11 cellular contexts compared by ENCODE assay signal in the genomic region with DNA sequence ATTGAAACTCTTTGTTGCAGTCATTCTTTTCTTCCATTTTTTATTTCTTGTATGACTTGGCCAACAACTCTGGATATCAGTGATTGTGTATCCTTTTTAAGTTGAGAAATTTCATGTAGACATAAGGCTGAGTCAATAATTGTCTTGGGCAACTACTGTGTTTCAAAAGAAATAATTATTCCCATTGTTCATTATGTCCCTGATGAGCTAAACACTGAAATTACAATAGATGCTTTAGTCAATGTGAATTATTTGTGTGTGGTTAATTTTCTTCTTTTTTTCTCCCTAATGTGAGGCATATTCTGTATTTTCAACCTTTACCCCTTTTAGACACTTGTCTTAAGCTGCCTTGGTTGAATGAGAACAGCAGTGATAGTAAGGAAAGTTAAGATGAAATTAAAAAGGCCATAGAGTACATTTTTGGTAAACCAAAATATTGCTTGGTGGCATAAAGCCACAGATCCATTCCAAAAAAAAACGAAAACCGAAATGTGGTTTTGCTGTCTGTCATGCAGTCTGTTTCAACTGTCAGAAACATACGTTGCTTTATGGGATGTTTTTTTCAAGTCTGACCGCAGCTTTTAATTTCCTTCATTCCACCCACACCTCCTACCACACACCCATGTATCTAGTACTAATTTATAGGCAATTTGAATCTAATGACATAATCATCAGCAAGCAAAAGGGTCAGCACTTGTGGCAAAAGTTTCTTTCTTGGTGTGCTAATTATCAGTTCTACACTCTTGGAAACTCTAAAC. TPM values are rescaled to one million over a fixed set of nuclear protein-coding genes. Genes with fewer than 3 reads are reported as not detected.
A peak's percentile ranks its signal among the peaks of the same experiment; 100 is the strongest.
DNase-seq lines count a peak whose midpoint lies in the region; ATAC-seq, FAIRE-seq and TF ChIP-seq lines count a peak whose summit lies in the region.
"Had no signal": no experiment of that assay in that cellular context is flagged by ENCODE, and none has a peak within 500 bp of the region (broad histone marks: within the 10 kb centered on the region; RNA-seq: fewer than 3 reads in every experiment).

No MANE protein-coding gene starts in this region.

- no peaks in the 10 kb centered on the region for H3K9me3 Mint-ChIP-seq in activated naive CD8-positive, alpha-beta T cell treated with anti-CD3 and anti-CD28 coated beads, Interleukin-2, amount 10 ng/mL, durations not matched to agents 7 days and 5 days
- no peaks in the 10 kb centered on the region for H3K9me3 Mint-ChIP-seq in stimulated activated naive CD8-positive, alpha-beta T cell treated with anti-CD3 and anti-CD28 coated beads, Interleukin-15, Interleukin-2, amounts not matched to agents 100 ng/mL and 50 ng/mL, for 24 hours

- peaks cover 62% of the 10 kb centered on the region for H3K36me3 Mint-ChIP-seq in activated naive CD8-positive, alpha-beta T cell treated with anti-CD3 and anti-CD28 coated beads, Interleukin-2, amount 10 ng/mL, durations not matched to agents 7 days and 5 days
- H3K36me3 Mint-ChIP-seq in stimulated activated naive CD8-positive, alpha-beta T cell treated with anti-CD3 and anti-CD28 coated beads, Interleukin-15, Interleukin-2, amounts not matched to agents 100 ng/mL and 50 ng/mL, for 24 hours (ENCODE audit: low read depth), result peaks cover 32% of the 10 kb centered on the region

- no peak overlapping the region for H3K4me3 ChIP-seq in Jurkat, Clone E6-1 (ENCODE audit: low read length)
- H3K4me3 ChIP-seq: PC-9, tibial nerve had no signal

- H3K4me3 Mint-ChIP-seq in activated naive CD8-positive, alpha-beta T cell treated with anti-CD3 and anti-CD28 coated beads, Interleukin-2, amount 10 ng/mL, durations not matched to agents 7 days and 5 days, result peak overlapping the region; percentile 65
- H3K4me3 Mint-ChIP-seq in stimulated activated naive CD8-positive, alpha-beta T cell treated with anti-CD3 and anti-CD28 coated beads, Interleukin-15, Interleukin-2, amounts not matched to agents 100 ng/mL and 50 ng/mL, for 24 hours, result peak overlapping the region; percentile 64

- TF ChIP-seq CTCF in D721Med (IDR thresholded peaks at IDR 0.05; ENCODE audit: insufficient read depth, missing control alignments), result no peak

- H3K27ac Mint-ChIP-seq in activated naive CD8-positive, alpha-beta T cell treated with anti-CD3 and anti-CD28 coated beads, Interleukin-2, amount 10 ng/mL, durations not matched to agents 7 days and 5 days, result no peak overlapping the region
- H3K27ac Mint-ChIP-seq in stimulated activated naive CD8-positive, alpha-beta T cell treated with anti-CD3 and anti-CD28 coated beads, Interleukin-15, Interleukin-2, amounts not matched to agents 100 ng/mL and 50 ng/mL, for 24 hours, result peak overlapping the region; percentile 53

- H3K4me1 Mint-ChIP-seq in activated naive CD8-positive, alpha-beta T cell treated with anti-CD3 and anti-CD28 coated beads, Interleukin-2, amount 10 ng/mL, durations not matched to agents 7 days and 5 days, result peaks cover 47% of the 10 kb centered on the region
- peaks cover 76% of the 10 kb centered on the region for H3K4me1 Mint-ChIP-seq in stimulated activated naive CD8-positive, alpha-beta T cell treated with anti-CD3 and anti-CD28 coated beads, Interleukin-15, Interleukin-2, amounts not matched to agents 100 ng/mL and 50 ng/mL, for 24 hours (ENCODE audit: low read depth)

- peaks cover 7% of the 10 kb centered on the region for H3K27me3 Mint-ChIP-seq in activated naive CD8-positive, alpha-beta T cell treated with anti-CD3 and anti-CD28 coated beads, Interleukin-2, amount 10 ng/mL, durations not matched to agents 7 days and 5 days
- H3K27me3 Mint-ChIP-seq in stimulated activated naive CD8-positive, alpha-beta T cell treated with anti-CD3 and anti-CD28 coated beads, Interleukin-15, Interleukin-2, amounts not matched to agents 100 ng/mL and 50 ng/mL, for 24 hours, result no peaks in the 10 kb centered on the region

- ATAC-seq in activated naive CD8-positive, alpha-beta T cell treated with anti-CD3 and anti-CD28 coated beads, Interleukin-2, amount 10 ng/mL, durations not matched to agents 7 days and 5 days (ENCODE audit: low read depth), result peak; percentile 70
- no peak for ATAC-seq in GM21367 (IDR thresholded peaks at IDR 0.05; ENCODE audit: unreplicated experiment)

- no peak for FAIRE-seq in D721Med (lab: Jason Lieb, UNC)

- peak; percentile 11 for DNase-seq in activated T-cell treated with anti-CD3 and anti-CD28 coated beads for 4 hours
- no peak for DNase-seq in activated T-cell treated with anti-CD3 and anti-CD28 coated beads, Interleukin-2, amount 50 U/mL, for 1 hour
- peak; percentile 96 for DNase-seq in Jurkat, Clone E6-1 (ENCODE audit: low read depth, low spot score)
- no peak for DNase-seq in activated naive CD8-positive, alpha-beta T cell treated with anti-CD3 and anti-CD28 coated beads, Interleukin-2, amount 10 ng/mL, durations not matched to agents 7 days and 5 days
- DNase-seq in D721Med (ENCODE audit: insufficient read length, low spot score), result no peak
- DNase-seq in NCI-H2081 (lab: John Stamatoyannopoulos, UW), result no peak
- DNase-seq: hippocampal formation, PC-9 had no signal

- POLR2A ChIA-PET in activated naive CD8-positive, alpha-beta T cell treated with anti-CD3 and anti-CD28 coated beads, Interleukin-2, amount 10 ng/mL, durations not matched to agents 7 days and 5 days (lab: Charles Lee), result interaction anchor here (0.8 to 1.4 kb wide), 2 partner anchors 10 to 21 kb away, joined by 5 read pairs; partner anchors contain the start of gene TLE4

RNA-seq across cellular contexts. Expression of gene TLE4, which starts 21.1 kb away (rescaled TPM):
- polyA plus RNA-seq in Jurkat, Clone E6-1 (2012; ENCODE audit: insufficient read depth, insufficient read length), result 8.7 TPM
- total RNA-seq in activated naive CD8-positive, alpha-beta T cell treated with anti-CD3 and anti-CD28 coated beads, Interleukin-2, amount 10 ng/mL, durations not matched to agents 7 days and 5 days, result 10 to 100 TPM; 62.4 to 68.8 TPM
- total RNA-seq: PC-9 had no signal

Comparison
In these comparisons a context has a peak if more than half of its experiments do, and no peak if none do; other contexts are left out.
1. DNase-seq: peak in activated T-cell treated with anti-CD3 and anti-CD28 coated beads for 4 hours (single experiment) and Jurkat, Clone E6-1 (single experiment); none in activated T-cell treated with anti-CD3 and anti-CD28 coated beads, Interleukin-2, amount 50 U/mL, for 1 hour (single experiment), activated naive CD8-positive, alpha-beta T cell treated with anti-CD3 and anti-CD28 coated beads, Interleukin-2, amount 10 ng/mL, durations not matched to agents 7 days and 5 days (single experiment), D721Med (single experiment) and NCI-H2081 (0 of 2).